In genomic region chr9:124270504-124271335, GRCh38 we compare ENCODE assay signal across 13 cellular contexts. TPM values are rescaled to one million over a fixed set of nuclear protein-coding genes. Genes with fewer than 3 reads are reported as not detected.
A peak's percentile ranks its signal among the peaks of the same experiment; 100 is the strongest.
DNase-seq lines count a peak whose midpoint lies in the region; ATAC-seq and TF ChIP-seq lines count a peak whose summit lies in the region.
"Had no signal": no experiment of that assay in that cellular context is flagged by ENCODE, and none has a peak within 500 bp of the region (broad histone marks: within the 10 kb centered on the region; RNA-seq: fewer than 3 reads in every experiment).

No MANE protein-coding gene starts in this region.

- no peak for TF ChIP-seq CTCF in right lobe of liver (IDR thresholded peaks at IDR 0.05)
- no peak for TF ChIP-seq CTCF in spleen (IDR thresholded peaks at IDR 0.05 in 8 of 11, conservative IDR thresholded peaks at IDR 0.05 in 3 of 11)

- H3K27ac Mint-ChIP-seq in stimulated activated effector memory CD8-positive, alpha-beta T cell treated with anti-CD3 and anti-CD28 coated beads, Interleukin-12 subunit alpha, Interleukin-12 subunit beta, amount 100 ng/mL, for 72 hours = no peak overlapping the region

- peak; percentile 73 to 85 (median 82) for ATAC-seq in right lobe of liver
- no peak for ATAC-seq in HG03159 (IDR thresholded peaks at IDR 0.05; ENCODE audit: unreplicated experiment)
- no peak for ATAC-seq in stimulated activated effector memory CD8-positive, alpha-beta T cell treated with anti-CD3 and anti-CD28 coated beads, Interleukin-12 subunit alpha, Interleukin-12 subunit beta, amount 100 ng/mL, for 72 hours
- ATAC-seq: PC-3 had no signal

- no peaks in the 10 kb centered on the region for H3K27me3 ChIP-seq in adipocyte (replicated peaks; ENCODE audit: control insufficient read depth, insufficient read depth, low read length)
- H3K27me3 ChIP-seq in right lobe of liver = no peaks in the 10 kb centered on the region
- H3K27me3 ChIP-seq in spleen (replicated peaks in 1 of 7) = no peaks in the 10 kb centered on the region

- peak; percentile 46 for DNase-seq in LHCN-M2 (ENCODE audit: low read depth)
- no peak for DNase-seq in adipocyte (ENCODE audit: low read depth)
- peak; percentile 78 to 88 (median 83) for DNase-seq in right lobe of liver
- DNase-seq in spleen = no peak
- DNase-seq in pons (ENCODE audit: low spot score) = no peak
- no peak for DNase-seq in NCI-H748 treated with DMSO at 0.1 percent for 48 hours (lab: John Stamatoyannopoulos, UW)
- no peak for DNase-seq in stimulated activated effector memory CD8-positive, alpha-beta T cell treated with anti-CD3 and anti-CD28 coated beads, Interleukin-12 subunit alpha, Interleukin-12 subunit beta, amount 100 ng/mL, for 72 hours (ENCODE audit: low spot score in 2 of 2)
- DNase-seq: activated gamma-delta T cell, dermis blood vessel endothelial cell, MM.1S, PC-3 had no signal

- no peak overlapping the region for H3K4me3 Mint-ChIP-seq in stimulated activated effector memory CD8-positive, alpha-beta T cell treated with anti-CD3 and anti-CD28 coated beads, Interleukin-12 subunit alpha, Interleukin-12 subunit beta, amount 100 ng/mL, for 72 hours

- TF ChIP-seq POLR2A in right lobe of liver (IDR thresholded peaks at IDR 0.05) (peak; percentile 52), spleen (IDR thresholded peaks at IDR 0.05) (no peak)

- peak overlapping the region; percentile 44 for H3K9ac ChIP-seq in adipocyte (ENCODE audit: low read length)
- H3K9ac ChIP-seq: parathyroid adenoma had no signal

- H3K36me3 Mint-ChIP-seq in stimulated activated effector memory CD8-positive, alpha-beta T cell treated with anti-CD3 and anti-CD28 coated beads, Interleukin-12 subunit alpha, Interleukin-12 subunit beta, amount 100 ng/mL, for 72 hours = peaks cover 9% of the 10 kb centered on the region

- H3K36me3 ChIP-seq in adipocyte (ENCODE audit: control insufficient read depth, insufficient read depth, low read length, severe bottlenecking) = peaks cover 42% of the 10 kb centered on the region
- no peaks in the 10 kb centered on the region for H3K36me3 ChIP-seq in right lobe of liver
- H3K36me3 ChIP-seq in spleen = peaks cover 0 to 19% (median 0%) of the 10 kb centered on the region in 6 donors

- peaks cover 36% of the 10 kb centered on the region for H3K4me1 Mint-ChIP-seq in stimulated activated effector memory CD8-positive, alpha-beta T cell treated with anti-CD3 and anti-CD28 coated beads, Interleukin-12 subunit alpha, Interleukin-12 subunit beta, amount 100 ng/mL, for 72 hours

- H3K27ac ChIP-seq in right lobe of liver (peak overlapping the region in 2 of 3 donors; percentile 37 to 67), spleen (peak overlapping the region in 7 of 8 donors; percentile 38 to 73 (median 41))
- H3K27ac ChIP-seq: parathyroid adenoma had no signal

- H3K4me1 ChIP-seq in adipocyte (ENCODE audit: control insufficient read depth, insufficient read depth, low read length) (peaks cover 65% of the 10 kb centered on the region), right lobe of liver (peaks cover 0 to 59% (median 28%) of the 10 kb centered on the region in 4 donors), spleen (peaks cover 42 to 100% (median 91%) of the 10 kb centered on the region in 6 donors)
- H3K4me1 ChIP-seq: parathyroid adenoma had no signal

- H3K4me3 ChIP-seq in adipocyte (ENCODE audit: low read length) (no peak overlapping the region), right lobe of liver (no peak overlapping the region), spleen (no peak overlapping the region)

- H3K9me3 ChIP-seq in adipocyte (ENCODE audit: control insufficient read depth, low read length) = no peaks in the 10 kb centered on the region
- H3K9me3 ChIP-seq in right lobe of liver = no peaks in the 10 kb centered on the region
- no peaks in the 10 kb centered on the region for H3K9me3 ChIP-seq in spleen

- 17% methylated on average over 6 of the region's 14 CpGs for WGBS in right lobe of liver (ENCODE audit: insufficient coverage, low coverage, low lambda C conversion rate, missing lambda C conversion rate)
- WGBS in spleen, 5 donors = 65 to 74% (median 67%) methylated on average over 14 of the region's 14 CpGs

- H3K9me3 Mint-ChIP-seq in stimulated activated effector memory CD8-positive, alpha-beta T cell treated with anti-CD3 and anti-CD28 coated beads, Interleukin-12 subunit alpha, Interleukin-12 subunit beta, amount 100 ng/mL, for 72 hours = no peaks in the 10 kb centered on the region

- intact Hi-C loops in right lobe of liver (cut with DNase I) (loop anchor here (10.0 kb wide), 1 partner anchor 46 kb away; no protein-coding TSS in a partner anchor), spleen (cut with DNase I; ENCODE audit: low total_unique reads) (no loop called here)

RNA-seq across cellular contexts. Expression of gene NEK6, which starts 13.0 kb away (rescaled TPM):
- total RNA-seq in LHCN-M2 (2014; rRNA removed) = 62.8 and 72.6 TPM in 2 replicates
- polyA plus RNA-seq in LHCN-M2 (2012) = 89.5 TPM
- total RNA-seq in right lobe of liver = 100 to 1,000 TPM in 1 of 6 experiments, 10 to 100 TPM in 5; 61.6 to 128 (median 67.5) TPM
- total RNA-seq in spleen = 10 to 100 TPM; 32.8 to 71.3 (median 55.0) TPM
- 10 to 100 TPM; 11.2 to 19.7 (median 11.6) TPM for polyA plus RNA-seq in spleen

Comparison
In these comparisons a context has a peak if more than half of its experiments do, and no peak if none do; other contexts are left out.
1. DNase-seq: peak in LHCN-M2 (single experiment) and right lobe of liver (3 of 3); none in adipocyte (single experiment), spleen (single experiment), pons (single experiment), NCI-H748 treated with DMSO at 0.1 percent for 48 hours (single experiment) and stimulated activated effector memory CD8-positive, alpha-beta T cell treated with anti-CD3 and anti-CD28 coated beads, Interleukin-12 subunit alpha, Interleukin-12 subunit beta, amount 100 ng/mL, for 72 hours (0 of 2).
2. ATAC-seq: peak in right lobe of liver (4 of 4); none in HG03159 (single experiment) and stimulated activated effector memory CD8-positive, alpha-beta T cell treated with anti-CD3 and anti-CD28 coated beads, Interleukin-12 subunit alpha, Interleukin-12 subunit beta, amount 100 ng/mL, for 72 hours (single experiment).